ENCODE assay signal across 14 cellular contexts in genomic region chr10:26574783-26575182, GRCh38.
DNase-seq lines count a peak whose midpoint lies in the region; ATAC-seq lines count a peak whose summit lies in the region.
"Had no signal": no experiment of that assay in that cellular context is flagged by ENCODE, and none has a peak within 500 bp of the region (broad histone marks: within the 10 kb centered on the region; RNA-seq: fewer than 3 reads in every experiment).

No MANE protein-coding gene starts in this region.

- peak; percentile 56 for DNase-seq in germinal center (ENCODE audit: low spot score)
- no peak for DNase-seq in T-cell
- no peak for DNase-seq in stimulated activated CD4-positive, alpha-beta T cell treated with anti-CD3 and anti-CD28 coated beads, Interleukin-2, amount 100 ng/mL, for 48 hours
- no peak for DNase-seq in activated CD4-positive, alpha-beta T cell treated with anti-CD3 and anti-CD28 coated beads, Interleukin-2, amount 50 U/mL, for 1 hour
- DNase-seq in Ammon's horn (ENCODE audit: low spot score), result no peak
- DNase-seq: caudate nucleus; NCI-H1417 treated with DMSO at 0.1 percent for 48 hours; SHP77; stimulated activated CD4-positive, alpha-beta T cell treated with anti-CD3 and anti-CD28 coated beads, Interleukin-4, amount 100 ng/mL, for 24 hours; upper lobe of left lung had no signal

- no peaks in the 10 kb centered on the region for H3K27me3 Mint-ChIP-seq in T-cell

- peaks cover 0 to 4% (median 2%) of the 10 kb centered on the region in 3 donors for H3K4me1 Mint-ChIP-seq in T-cell

- ATAC-seq in GM18508 (IDR thresholded peaks at IDR 0.05; ENCODE audit: insufficient read depth, unreplicated experiment), result peak; percentile 73
- peak; percentile 81 for ATAC-seq in GM21529 (IDR thresholded peaks at IDR 0.05; ENCODE audit: unreplicated experiment)
- ATAC-seq in HG03521 (IDR thresholded peaks at IDR 0.05; ENCODE audit: unreplicated experiment), result peak; percentile 72
- no peak for ATAC-seq in T-cell (replicated peaks in 1 of 4)
- ATAC-seq: HCT116 had no signal

- no peak overlapping the region for H3K4me3 Mint-ChIP-seq in T-cell

- H3K27ac Mint-ChIP-seq in T-cell, result no peak overlapping the region

- peaks cover 55% of the 10 kb centered on the region for H3K36me3 Mint-ChIP-seq in T-cell

- CTCF ChIA-PET in T-cell (lab: Charles Lee), result no interaction called here

- peaks cover 6 to 28% (median 15%) of the 10 kb centered on the region in 3 donors for H3K9me3 Mint-ChIP-seq in T-cell

- POLR2A ChIA-PET in T-cell (lab: Charles Lee), result no interaction called here

Comparison
In these comparisons a context has a peak if more than half of its experiments do, and no peak if none do; other contexts are left out.
1. ATAC-seq: peak in GM18508 (single experiment), GM21529 (single experiment) and HG03521 (single experiment); none in T-cell (0 of 4).